In the genomic region with DNA sequence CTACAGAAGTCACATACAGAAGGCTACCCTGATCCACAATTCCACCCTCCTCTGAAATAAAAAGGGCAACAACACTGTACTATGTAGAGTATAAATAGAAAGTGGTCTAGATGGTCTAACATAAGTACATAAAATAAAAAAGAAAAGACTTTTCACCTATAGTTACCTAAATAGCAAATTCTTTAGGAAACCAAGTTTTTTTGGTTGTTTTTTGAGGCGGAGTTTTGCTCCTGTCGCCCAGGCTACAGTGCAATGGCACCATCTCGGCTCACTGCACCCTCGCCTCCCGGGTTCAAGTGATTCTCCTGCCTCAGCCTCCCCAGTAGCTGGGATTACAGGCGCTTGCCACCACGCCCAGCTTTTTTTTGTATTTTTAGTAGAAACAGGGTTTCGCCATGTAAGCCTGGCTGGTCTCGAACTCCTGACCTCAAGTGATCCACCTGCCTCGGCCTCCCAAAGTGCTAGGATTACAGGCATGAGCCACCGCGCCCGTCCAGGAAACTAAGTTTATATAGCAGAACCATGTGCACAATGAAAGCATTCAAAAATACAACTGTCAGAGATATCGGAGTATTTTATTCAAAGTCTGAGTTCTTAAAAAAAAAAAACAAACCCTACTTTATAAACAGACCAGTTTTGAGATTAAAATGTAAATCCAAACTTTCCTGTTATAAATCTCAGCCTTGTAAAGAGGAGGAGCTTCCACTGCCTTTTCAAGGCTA, we compare ENCODE assay signal across 8 cellular contexts. TPM values are rescaled to one million over a fixed set of nuclear protein-coding genes. Genes with fewer than 3 reads are reported as not detected.
DNase-seq lines count a peak whose midpoint lies in the region; ATAC-seq and TF ChIP-seq lines count a peak whose summit lies in the region.

No MANE protein-coding gene starts in this region.

- no peaks in the 10 kb centered on the region for H3K36me3 Mint-ChIP-seq in activated naive CD8-positive, alpha-beta T cell
- no peaks in the 10 kb centered on the region for H3K36me3 Mint-ChIP-seq in immature natural killer cell

- peak overlapping the region; percentile 83 to 84; a peak in 3 of 4 replicates for H3K27ac ChIP-seq in SK-N-SH (ENCODE audit: low read depth in 2 of 2, low read length in 1 of 2)
- H3K27ac ChIP-seq in stomach, result peak overlapping the region; percentile 98 to 100 (median 99)

- CTCF ChIA-PET in SK-N-SH (lab: Yijun Ruan, JAX), result interaction anchor here (0.7 to 2.6 kb wide), 2 partner anchors 17 to 82 kb away, joined by 3 to 10 read pairs; a partner anchor contains a TSS

- H3K4me1 ChIP-seq in SK-N-SH (ENCODE audit: control insufficient read depth in 1 of 2, insufficient read depth in 2 of 2, low read depth in 1 of 2, low read length in 1 of 2), result peaks cover 5 to 15% of the 10 kb centered on the region in 2 experiments; a peak in 3 of 4 replicates
- peaks cover 28 to 60% (median 57%) of the 10 kb centered on the region in 4 donors for H3K4me1 ChIP-seq in stomach

- H3K27me3 ChIP-seq in SK-N-SH (ENCODE audit: insufficient read depth), result no peaks in the 10 kb centered on the region
- no peaks in the 10 kb centered on the region for H3K27me3 ChIP-seq in stomach

- TF ChIP-seq RAD21 in SK-N-SH (IDR thresholded peaks at IDR 0.05; ENCODE audit: low read length), result no peak

- H3K4me3 ChIP-seq in SK-N-SH (ENCODE audit: low read depth in 2 of 2, low read length in 1 of 2) (peak overlapping the region; percentile 79 to 85), stomach (peak overlapping the region; percentile 77 to 97 (median 86))

- peak overlapping the region; percentile 98 for H3K4me3 Mint-ChIP-seq in activated naive CD8-positive, alpha-beta T cell
- peak overlapping the region; percentile 94 to 98 (median 96) for H3K4me3 Mint-ChIP-seq in immature natural killer cell

- peak overlapping the region; percentile 70 for H3K9ac ChIP-seq in SK-N-SH

- intact Hi-C loops in stomach (cut with DNase I; ENCODE audit: low total_unique reads), result no loop called here

- DNase-seq in SK-N-SH (no peak), immature natural killer cell (peak in 1 of 3 donors; percentile 4), stomach (no peak), SW 1271 (lab: John Stamatoyannopoulos, UW) (no peak), NCI-H2227 treated with DMSO at 0.1 percent for 48 hours (lab: John Stamatoyannopoulos, UW) (no peak)

- H3K27me3 Mint-ChIP-seq in activated naive CD8-positive, alpha-beta T cell, result no peaks in the 10 kb centered on the region
- peaks cover 16 to 34% (median 20%) of the 10 kb centered on the region in 3 donors for H3K27me3 Mint-ChIP-seq in immature natural killer cell (ENCODE audit: low read depth in 3 of 3)

- no peak for TF ChIP-seq POLR2A in stomach (IDR thresholded peaks at IDR 0.05)

- POLR2A ChIA-PET in SK-N-SH (lab: Yijun Ruan, JAX), result no interaction called here

- peak overlapping the region; percentile 96 for H3K27ac Mint-ChIP-seq in activated naive CD8-positive, alpha-beta T cell
- peak overlapping the region; percentile 90 to 98 (median 96) for H3K27ac Mint-ChIP-seq in immature natural killer cell

- WGBS in SK-N-SH (ENCODE audit: low lambda C conversion rate), result 39% methylated on average over 14 of the region's 14 CpGs
- WGBS in stomach, 5 donors, result 21 to 48% (median 33%) methylated on average over 14 of the region's 14 CpGs

- no peak overlapping the region for H2AFZ ChIP-seq in SK-N-SH (ENCODE audit: low read depth)

- no peaks in the 10 kb centered on the region for H3K9me3 ChIP-seq in SK-N-SH
- H3K9me3 ChIP-seq in stomach, result no peaks in the 10 kb centered on the region

- peak overlapping the region; percentile 99 for H3K4me2 ChIP-seq in SK-N-SH

- ATAC-seq in SK-N-SH treated with all-trans-retinoic acid at 6 μM for 48 hours, result no peak
- no peak for ATAC-seq in GM21717 (IDR thresholded peaks at IDR 0.05; ENCODE audit: unreplicated experiment)

- H3K36me3 ChIP-seq in SK-N-SH (replicated peaks in 1 of 2; ENCODE audit: control insufficient read depth in 1 of 2, insufficient read depth in 2 of 2, low read length in 1 of 2) (peaks cover 6 to 13% of the 10 kb centered on the region in 2 experiments), stomach (peaks cover 0 to 9% (median 3%) of the 10 kb centered on the region in 4 donors)

- H3F3A ChIP-seq in SK-N-SH (replicated peaks; ENCODE audit: insufficient read depth), result peaks cover 26% of the 10 kb centered on the region

- TF ChIP-seq EP300 in SK-N-SH (IDR thresholded peaks at IDR 0.05; ENCODE audit: borderline replicate concordance in 1 of 2, low read depth in 1 of 2, low read length in 1 of 2) (no peak), stomach (IDR thresholded peaks at IDR 0.05) (no peak)

- H3K9me3 Mint-ChIP-seq in activated naive CD8-positive, alpha-beta T cell (ENCODE audit: low read depth), result no peaks in the 10 kb centered on the region
- H3K9me3 Mint-ChIP-seq in immature natural killer cell, result no peaks in the 10 kb centered on the region

- H4K20me1 ChIP-seq in SK-N-SH (ENCODE audit: insufficient read depth), result peaks cover 58% of the 10 kb centered on the region

- no peak for TF ChIP-seq CTCF in SK-N-SH (IDR thresholded peaks at IDR 0.05)
- no peak for TF ChIP-seq CTCF in stomach (IDR thresholded peaks at IDR 0.05)

- peaks cover 65% of the 10 kb centered on the region for H3K79me2 ChIP-seq in SK-N-SH (ENCODE audit: insufficient read depth)

- H3K4me1 Mint-ChIP-seq in activated naive CD8-positive, alpha-beta T cell (ENCODE audit: low read depth), result peaks cover 54% of the 10 kb centered on the region
- peaks cover 54 to 70% of the 10 kb centered on the region in 2 donors for H3K4me1 Mint-ChIP-seq in immature natural killer cell

- no peaks in the 10 kb centered on the region for H3K9me2 ChIP-seq in SK-N-SH

TF ChIP-seq in SK-N-SH, 30 proteins besides CTCF, POLR2A, EP300 and RAD21 (continues in another document):
- TF ChIP-seq SIN3A (IDR thresholded peaks at IDR 0.05; ENCODE audit: borderline replicate concordance, low read depth, low read length), result no peak
- TF ChIP-seq MXI1 (IDR thresholded peaks at IDR 0.05; ENCODE audit: low read depth, low read length), result no peak
- no peak for TF ChIP-seq TCF12 (IDR thresholded peaks at IDR 0.05)
- TF ChIP-seq, protein P1, sequence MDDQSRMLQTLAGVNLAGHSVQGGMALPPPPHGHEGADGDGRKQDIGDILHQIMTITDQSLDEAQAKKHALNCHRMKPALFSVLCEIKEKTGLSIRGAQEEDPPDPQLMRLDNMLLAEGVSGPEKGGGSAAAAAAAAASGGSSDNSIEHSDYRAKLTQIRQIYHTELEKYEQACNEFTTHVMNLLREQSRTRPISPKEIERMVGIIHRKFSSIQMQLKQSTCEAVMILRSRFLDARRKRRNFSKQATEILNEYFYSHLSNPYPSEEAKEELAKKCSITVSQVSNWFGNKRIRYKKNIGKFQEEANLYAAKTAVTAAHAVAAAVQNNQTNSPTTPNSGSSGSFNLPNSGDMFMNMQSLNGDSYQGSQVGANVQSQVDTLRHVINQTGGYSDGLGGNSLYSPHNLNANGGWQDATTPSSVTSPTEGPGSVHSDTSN (IDR thresholded peaks at IDR 0.05), result no peak
- TF ChIP-seq RFX5 (IDR thresholded peaks at IDR 0.05; ENCODE audit: low read length), result no peak

TF ChIP-seq in SK-N-SH treated with all-trans-retinoic acid at 6 μM for 48 hours, 23 proteins besides CTCF, POLR2A, EP300 and RAD21 (continues in another document):
- TF ChIP-seq TOX (CRISPR knock-in tag; IDR thresholded peaks at IDR 0.05; ENCODE audit: borderline replicate concordance) (no peak), ZFP3 (CRISPR knock-in tag; IDR thresholded peaks at IDR 0.05) (no peak), GLIS3 (CRISPR knock-in tag; IDR thresholded peaks at IDR 0.05) (no peak), CSDC2 (CRISPR knock-in tag; IDR thresholded peaks at IDR 0.05) (no peak), OSR1 (CRISPR knock-in tag; IDR thresholded peaks at IDR 0.05) (no peak), ESRRG (CRISPR knock-in tag; IDR thresholded peaks at IDR 0.05) (no peak), ZNF8 (CRISPR knock-in tag; IDR thresholded peaks at IDR 0.05) (no peak), RARB (CRISPR knock-in tag; IDR thresholded peaks at IDR 0.05) (no peak), PPARA (CRISPR knock-in tag; IDR thresholded peaks at IDR 0.05; ENCODE audit: borderline replicate concordance) (no peak), ZFP30 (CRISPR knock-in tag; IDR thresholded peaks at IDR 0.05) (no peak), TCF4 (CRISPR knock-in tag; IDR thresholded peaks at IDR 0.05; ENCODE audit: borderline replicate concordance) (no peak)
- TF ChIP-seq, protein P2, sequence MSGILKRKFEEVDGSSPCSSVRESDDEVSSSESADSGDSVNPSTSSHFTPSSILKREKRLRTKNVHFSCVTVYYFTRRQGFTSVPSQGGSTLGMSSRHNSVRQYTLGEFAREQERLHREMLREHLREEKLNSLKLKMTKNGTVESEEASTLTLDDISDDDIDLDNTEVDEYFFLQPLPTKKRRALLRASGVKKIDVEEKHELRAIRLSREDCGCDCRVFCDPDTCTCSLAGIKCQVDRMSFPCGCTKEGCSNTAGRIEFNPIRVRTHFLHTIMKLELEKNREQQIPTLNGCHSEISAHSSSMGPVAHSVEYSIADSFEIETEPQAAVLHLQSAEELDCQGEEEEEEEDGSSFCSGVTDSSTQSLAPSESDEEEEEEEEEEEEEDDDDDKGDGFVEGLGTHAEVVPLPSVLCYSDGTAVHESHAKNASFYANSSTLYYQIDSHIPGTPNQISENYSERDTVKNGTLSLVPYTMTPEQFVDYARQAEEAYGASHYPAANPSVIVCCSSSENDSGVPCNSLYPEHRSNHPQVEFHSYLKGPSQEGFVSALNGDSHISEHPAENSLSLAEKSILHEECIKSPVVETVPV (CRISPR knock-in tag; IDR thresholded peaks at IDR 0.05), result no peak
- TF ChIP-seq, protein P3, sequence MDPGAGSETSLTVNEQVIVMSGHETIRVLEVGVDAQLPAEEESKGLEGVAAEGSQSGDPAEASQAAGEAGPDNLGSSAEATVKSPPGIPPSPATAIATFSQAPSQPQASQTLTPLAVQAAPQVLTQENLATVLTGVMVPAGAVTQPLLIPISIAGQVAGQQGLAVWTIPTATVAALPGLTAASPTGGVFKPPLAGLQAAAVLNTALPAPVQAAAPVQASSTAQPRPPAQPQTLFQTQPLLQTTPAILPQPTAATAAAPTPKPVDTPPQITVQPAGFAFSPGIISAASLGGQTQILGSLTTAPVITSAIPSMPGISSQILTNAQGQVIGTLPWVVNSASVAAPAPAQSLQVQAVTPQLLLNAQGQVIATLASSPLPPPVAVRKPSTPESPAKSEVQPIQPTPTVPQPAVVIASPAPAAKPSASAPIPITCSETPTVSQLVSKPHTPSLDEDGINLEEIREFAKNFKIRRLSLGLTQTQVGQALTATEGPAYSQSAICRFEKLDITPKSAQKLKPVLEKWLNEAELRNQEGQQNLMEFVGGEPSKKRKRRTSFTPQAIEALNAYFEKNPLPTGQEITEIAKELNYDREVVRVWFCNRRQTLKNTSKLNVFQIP (CRISPR knock-in tag; IDR thresholded peaks at IDR 0.05; ENCODE audit: borderline replicate concordance, low read depth), result no peak

RNA-seq across cellular contexts. Expression of a gene that starts 1.7 kb away (rescaled TPM):
- polyA plus RNA-seq in SK-N-SH (2012; rRNA removed) (32.2 and 38.3 TPM in 2 replicates), immature natural killer cell (10 to 100 TPM in 2 of 3 donors, 1 to 10 TPM in 1; 8.6 to 21.2 (median 10.3) TPM), stomach (10 to 100 TPM in 1 of 3 donors, 1 to 10 TPM in 2; 8.4 to 10.7 (median 9.7) TPM)
- polyA plus RNA-seq in SK-N-SH (2012; cell fraction: cytosol; rRNA removed), result 21.6 and 24.8 TPM in 2 replicates
- polyA plus RNA-seq in SK-N-SH (2012; cell fraction: nucleus; rRNA removed), result 25.4 and 35.6 TPM in 2 replicates
- 10 to 100 TPM; 22.0 to 61.9 (median 39.7) TPM for total RNA-seq in stomach
